ENCODE assay signal across 1 cellular context in genomic region chr14:96264850-96265249, GRCh38.
TF ChIP-seq lines count a peak whose summit lies in the region.

No MANE protein-coding gene starts in this region.

TF ChIP-seq in WTC11, 78 proteins besides CTCF, POLR2A, EP300 and RAD21 (continued from another document):
- TF ChIP-seq ZNF532 (CRISPR knock-in tag; IDR thresholded peaks at IDR 0.05; ENCODE audit: borderline replicate concordance) (no peak), NR3C1 (CRISPR knock-in tag; conservative IDR thresholded peaks at IDR 0.05; ENCODE audit: low read depth) (no peak), MLX (CRISPR knock-in tag; IDR thresholded peaks at IDR 0.05) (no peak)
